Comparison of ENCODE assay signal across 1 cellular context in the genomic region with DNA sequence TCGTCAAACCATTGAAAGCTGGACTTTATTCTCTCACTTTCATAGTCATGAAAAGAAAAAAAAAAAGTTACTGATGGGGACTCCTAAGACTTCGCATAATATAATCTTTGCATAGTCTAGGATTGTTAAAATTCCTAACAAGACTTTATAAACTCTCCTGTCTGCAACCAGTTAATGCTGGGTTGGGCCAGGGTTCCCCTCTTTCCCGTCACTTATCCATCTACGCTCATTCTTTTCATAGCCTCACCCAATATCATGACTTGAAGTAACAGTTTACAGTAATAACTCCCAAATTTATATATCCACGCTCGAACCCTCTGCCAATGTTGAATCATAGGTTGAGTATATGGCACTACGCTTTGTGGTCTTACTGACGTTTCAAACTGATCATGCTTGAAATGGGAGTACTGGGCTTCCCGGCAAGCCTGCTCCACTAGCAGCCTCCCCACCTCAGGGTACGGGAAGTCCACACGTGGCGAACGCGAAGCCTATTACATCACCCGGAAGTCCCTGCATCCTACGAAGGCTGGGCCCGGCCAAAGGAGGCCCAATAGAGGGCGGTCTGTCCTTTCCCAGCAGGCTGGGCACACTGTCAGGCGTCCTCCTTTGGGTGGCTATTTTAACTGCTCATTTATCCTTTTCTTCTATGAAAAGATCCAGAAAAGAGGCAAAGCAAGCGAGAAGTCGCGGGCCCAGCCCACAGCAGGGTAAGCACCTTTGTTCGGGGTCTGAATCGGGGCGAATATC.
TF ChIP-seq lines count a peak whose summit lies in the region.

No MANE protein-coding gene starts in this region.

TF ChIP-seq in HepG2, 621 proteins besides CTCF, POLR2A, EP300 and RAD21 (continued from another document and continues in another):
- TF ChIP-seq E2F2 (CRISPR knock-in tag; IDR thresholded peaks at IDR 0.05; ENCODE audit: borderline replicate concordance) (no peak; the same call in 1 of the 2 replicates), KAT7 (CRISPR knock-in tag; IDR thresholded peaks at IDR 0.05; ENCODE audit: borderline replicate concordance) (no peak), POLR2AphosphoS5 (IDR thresholded peaks at IDR 0.05; ENCODE audit: low read depth, low read length) (peak; percentile 94), ARNTL (CRISPR knock-in tag; IDR thresholded peaks at IDR 0.05) (peak; percentile 91), UBTF (CRISPR knock-in tag; IDR thresholded peaks at IDR 0.05) (peak; percentile 32; the same call in 1 of the 2 replicates), RERE (CRISPR knock-in tag; IDR thresholded peaks at IDR 0.05; ENCODE audit: low read depth) (0 out of 2 replicates have a peak, but pooled peaks have one; percentile 28), ZNF431 (CRISPR knock-in tag; IDR thresholded peaks at IDR 0.05; ENCODE audit: borderline replicate concordance, low read depth) (no peak), FUBP1 (CRISPR knock-in tag; IDR thresholded peaks at IDR 0.05; ENCODE audit: borderline replicate concordance) (no peak), ADNP (CRISPR knock-in tag; IDR thresholded peaks at IDR 0.05) (no peak), E2F1 (CRISPR knock-in tag; IDR thresholded peaks at IDR 0.05) (peak; percentile 50; the same call in 1 of the 2 replicates), MED8 (CRISPR knock-in tag; IDR thresholded peaks at IDR 0.05; ENCODE audit: insufficient replicate concordance) (peak; percentile 24), BRCA1 (CRISPR knock-in tag; IDR thresholded peaks at IDR 0.05) (peak; percentile 93), RFX3 (CRISPR knock-in tag; IDR thresholded peaks at IDR 0.05) (no peak), AFF4 (CRISPR knock-in tag; IDR thresholded peaks at IDR 0.05) (no peak), ARHGAP35 (CRISPR knock-in tag; IDR thresholded peaks at IDR 0.05; ENCODE audit: borderline replicate concordance) (peak; percentile 64; the same call in 1 of the 2 replicates), ZSCAN9 (CRISPR knock-in tag; IDR thresholded peaks at IDR 0.05; ENCODE audit: borderline replicate concordance) (peak; percentile 82; the same call in 1 of the 2 replicates), ZNF646 (CRISPR knock-in tag; IDR thresholded peaks at IDR 0.05) (no peak), CCDC6 (CRISPR knock-in tag; IDR thresholded peaks at IDR 0.05) (peak; percentile 78)
- TF ChIP-seq, protein P1, sequence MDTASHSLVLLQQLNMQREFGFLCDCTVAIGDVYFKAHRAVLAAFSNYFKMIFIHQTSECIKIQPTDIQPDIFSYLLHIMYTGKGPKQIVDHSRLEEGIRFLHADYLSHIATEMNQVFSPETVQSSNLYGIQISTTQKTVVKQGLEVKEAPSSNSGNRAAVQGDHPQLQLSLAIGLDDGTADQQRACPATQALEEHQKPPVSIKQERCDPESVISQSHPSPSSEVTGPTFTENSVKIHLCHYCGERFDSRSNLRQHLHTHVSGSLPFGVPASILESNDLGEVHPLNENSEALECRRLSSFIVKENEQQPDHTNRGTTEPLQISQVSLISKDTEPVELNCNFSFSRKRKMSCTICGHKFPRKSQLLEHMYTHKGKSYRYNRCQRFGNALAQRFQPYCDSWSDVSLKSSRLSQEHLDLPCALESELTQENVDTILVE (CRISPR knock-in tag; IDR thresholded peaks at IDR 0.05), result peak; percentile 88
- TF ChIP-seq, protein P2, sequence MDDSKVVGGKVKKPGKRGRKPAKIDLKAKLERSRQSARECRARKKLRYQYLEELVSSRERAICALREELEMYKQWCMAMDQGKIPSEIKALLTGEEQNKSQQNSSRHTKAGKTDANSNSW (CRISPR knock-in tag; IDR thresholded peaks at IDR 0.05; ENCODE audit: borderline replicate concordance), result peak; percentile 76; the same call in 1 of the 2 replicates
